1 cellular context compared by ENCODE assay signal in genomic region chr17:43367588-43368242, GRCh38.
TF ChIP-seq lines count a peak whose summit lies in the region.

No MANE protein-coding gene starts in this region.

TF ChIP-seq in HepG2, 621 proteins besides CTCF, POLR2A, EP300 and RAD21 (continued from another document and continues in another):
- no peak for TF ChIP-seq PRDM4 (CRISPR knock-in tag; IDR thresholded peaks at IDR 0.05; ENCODE audit: borderline replicate concordance)
- TF ChIP-seq ZNF704 (CRISPR knock-in tag; IDR thresholded peaks at IDR 0.05; ENCODE audit: borderline replicate concordance) = no peak; the same call in 1 of the 2 replicates
- TF ChIP-seq HMGXB4 (CRISPR knock-in tag; IDR thresholded peaks at IDR 0.05; ENCODE audit: borderline replicate concordance in 1 of 2, low read depth in 1 of 2) = peak in 1 of 2 experiments; percentile 85; a peak in 2 of 4 replicates
- no peak for TF ChIP-seq CREBL2 (CRISPR knock-in tag; IDR thresholded peaks at IDR 0.05; ENCODE audit: borderline replicate concordance)
- peak; percentile 49; the same call in 1 of the 2 replicates for TF ChIP-seq RARA (CRISPR knock-in tag; IDR thresholded peaks at IDR 0.05)
- no peak for TF ChIP-seq KDM5B (CRISPR knock-in tag; IDR thresholded peaks at IDR 0.05; ENCODE audit: borderline replicate concordance)
- no peak; the same call in 1 of the 2 replicates for TF ChIP-seq CSRNP1 (CRISPR knock-in tag; IDR thresholded peaks at IDR 0.05)
- 0 out of 2 replicates have a peak, but pooled peaks have one; percentile 40 for TF ChIP-seq FOXO1 (CRISPR knock-in tag; IDR thresholded peaks at IDR 0.05)
- TF ChIP-seq ZNF24 (IDR thresholded peaks at IDR 0.05) = peak; percentile 92
- no peak for TF ChIP-seq TCF12 (IDR thresholded peaks at IDR 0.05)
- TF ChIP-seq TCF12 (CRISPR knock-in tag; IDR thresholded peaks at IDR 0.05) = peak; percentile 88; the same call in 1 of the 2 replicates
- 0 out of 2 replicates have a peak, but pooled peaks have one; percentile 28 for TF ChIP-seq ZNF513 (CRISPR knock-in tag; conservative IDR thresholded peaks at IDR 0.05)
- TF ChIP-seq FLYWCH1 (CRISPR knock-in tag; IDR thresholded peaks at IDR 0.05) = no peak
- TF ChIP-seq ZNF800 (CRISPR knock-in tag; IDR thresholded peaks at IDR 0.05) = 0 out of 2 replicates have a peak, but pooled peaks have one; percentile 30
- TF ChIP-seq FOXP1 (IDR thresholded peaks at IDR 0.05) = peak; percentile 41; the same call in 1 of the 2 replicates
- TF ChIP-seq FOXP1 (CRISPR knock-in tag; IDR thresholded peaks at IDR 0.05) = peak; percentile 43; the same call in 1 of the 2 replicates
- 0 out of 2 replicates have a peak, but pooled peaks have one; percentile 5 for TF ChIP-seq AHDC1 (CRISPR knock-in tag; IDR thresholded peaks at IDR 0.05; ENCODE audit: borderline replicate concordance)
- no peak for TF ChIP-seq PCBP1 (IDR thresholded peaks at IDR 0.05; ENCODE audit: borderline replicate concordance, low read depth, low read length)
- TF ChIP-seq ZNF740 (CRISPR knock-in tag; IDR thresholded peaks at IDR 0.05) = no peak
- 0 out of 2 replicates have a peak, but pooled peaks have one; percentile 54 for TF ChIP-seq ZNF615 (CRISPR knock-in tag; IDR thresholded peaks at IDR 0.05; ENCODE audit: borderline replicate concordance)
- peak; percentile 23; the same call in 1 of the 2 replicates for TF ChIP-seq FOXK1 (CRISPR knock-in tag; IDR thresholded peaks at IDR 0.05; ENCODE audit: borderline replicate concordance, low read depth)
- TF ChIP-seq ZNF20 (CRISPR knock-in tag; IDR thresholded peaks at IDR 0.05) = peak; percentile 57; the same call in 1 of the 2 replicates
- no peak; the same call in none of the 2 replicates for TF ChIP-seq KMT2B (CRISPR knock-in tag; IDR thresholded peaks at IDR 0.05)
- 0 out of 2 replicates have a peak, but pooled peaks have one; percentile 43 for TF ChIP-seq ZNF7 (CRISPR knock-in tag; IDR thresholded peaks at IDR 0.05)
- TF ChIP-seq ZNF747 (CRISPR knock-in tag; IDR thresholded peaks at IDR 0.05; ENCODE audit: borderline replicate concordance) = no peak; the same call in 1 of the 2 replicates
- TF ChIP-seq MAX (IDR thresholded peaks at IDR 0.05) = 0 out of 2 replicates have a peak, but pooled peaks have one; percentile 11
- peak; percentile 91 for TF ChIP-seq RBFOX2 (IDR thresholded peaks at IDR 0.05; ENCODE audit: low read depth, low read length)
- no peak; the same call in 1 of the 2 replicates for TF ChIP-seq KLF15 (CRISPR knock-in tag; IDR thresholded peaks at IDR 0.05; ENCODE audit: borderline replicate concordance)
- no peak for TF ChIP-seq NPAS2 (CRISPR knock-in tag; IDR thresholded peaks at IDR 0.05; ENCODE audit: borderline replicate concordance)
- TF ChIP-seq DR1 (CRISPR knock-in tag; IDR thresholded peaks at IDR 0.05) = peak; percentile 87
- no peak for TF ChIP-seq RARG (CRISPR knock-in tag; IDR thresholded peaks at IDR 0.05; ENCODE audit: low read depth)
- TF ChIP-seq ZNF563 (CRISPR knock-in tag; IDR thresholded peaks at IDR 0.05) = no peak
- TF ChIP-seq YEATS2 (CRISPR knock-in tag; IDR thresholded peaks at IDR 0.05; ENCODE audit: borderline replicate concordance) = peak; percentile 86; the same call in 1 of the 2 replicates
- TF ChIP-seq ARHGAP35 (CRISPR knock-in tag; IDR thresholded peaks at IDR 0.05; ENCODE audit: borderline replicate concordance) = no peak
- peak; percentile 30; the same call in 1 of the 2 replicates for TF ChIP-seq ZKSCAN1 (IDR thresholded peaks at IDR 0.05; ENCODE audit: low read length)
- TF ChIP-seq HMG20B (CRISPR knock-in tag; conservative IDR thresholded peaks at IDR 0.05) = peak; percentile 54; the same call in 1 of the 2 replicates
- peak; percentile 31; the same call in 1 of the 2 replicates for TF ChIP-seq SP5 (CRISPR knock-in tag; IDR thresholded peaks at IDR 0.05; ENCODE audit: borderline replicate concordance, low read depth)
- peak; percentile 31; the same call in 1 of the 2 replicates for TF ChIP-seq ZNF580 (CRISPR knock-in tag; IDR thresholded peaks at IDR 0.05; ENCODE audit: borderline replicate concordance, low read depth)
- TF ChIP-seq ZNF121 (CRISPR knock-in tag; IDR thresholded peaks at IDR 0.05) = no peak
